Comparison of ENCODE assay signal across 21 cellular contexts in genomic region chr14:61596985-61597384, GRCh38.
DNase-seq lines count a peak whose midpoint lies in the region; ATAC-seq, FAIRE-seq and TF ChIP-seq lines count a peak whose summit lies in the region.
"Had no signal": no experiment of that assay in that cellular context is flagged by ENCODE, and none has a peak within 500 bp of the region (broad histone marks: within the 10 kb centered on the region; RNA-seq: fewer than 3 reads in every experiment).

No MANE protein-coding gene starts in this region.

- no peaks in the 10 kb centered on the region for H4K20me1 ChIP-seq in endothelial cell of umbilical vein (replicated peaks; ENCODE audit: control insufficient read depth, extremely low read depth, insufficient read depth, low read length)
- no peaks in the 10 kb centered on the region for H4K20me1 ChIP-seq in PC-9 (ENCODE audit: insufficient read depth)

- peaks cover 4% of the 10 kb centered on the region for H3K27me3 Mint-ChIP-seq in activated naive CD4-positive, alpha-beta T cell treated with anti-CD3 and anti-CD28 coated beads, Interleukin-2, amount 10 ng/mL, durations not matched to agents 7 days and 5 days
- no peaks in the 10 kb centered on the region for H3K27me3 Mint-ChIP-seq in activated T-helper 1 cell treated with anti-CD3 and anti-CD28 coated beads, Interleukin-12 subunit alpha, Interleukin-12 subunit beta, Interleukin-2, Interleukin-4 antibody, amounts not matched to agents 30 ng/mL and 10 ng/mL and 1 ng/mL, durations not matched to agents 14 hours and 24 hours and 36 hours (ENCODE audit: insufficient read depth)
- H3K27me3 Mint-ChIP-seq: activated CD4-positive, alpha-beta memory T cell treated with anti-CD3 and anti-CD28 coated beads for 36 hours had no signal

- DNase-seq in activated naive CD4-positive, alpha-beta T cell treated with anti-CD3 and anti-CD28 coated beads, Interleukin-2, amount 50 U/mL, for 72 hours (ENCODE audit: low spot score in 2 of 2), result no peak
- DNase-seq in activated naive CD4-positive, alpha-beta T cell treated with anti-CD3 and anti-CD28 coated beads, Interleukin-2, amount 10 ng/mL, durations not matched to agents 7 days and 5 days, result no peak
- no peak for DNase-seq in activated T-helper 1 cell treated with anti-CD3 and anti-CD28 coated beads, Interleukin-12 subunit alpha, Interleukin-12 subunit beta, Interleukin-2, Interleukin-4 antibody, amounts not matched to agents 30 ng/mL and 10 ng/mL and 1 ng/mL, durations not matched to agents 14 hours and 24 hours and 36 hours (ENCODE audit: low spot score)
- peak; percentile 73 for DNase-seq in endothelial cell of umbilical vein (ENCODE audit: low read depth, low spot score)
- no peak for DNase-seq in PC-9
- DNase-seq in NCI-H446 (lab: John Stamatoyannopoulos, UW), result no peak
- DNase-seq in right atrium auricular region (ENCODE audit: low spot score), result no peak
- no peak for DNase-seq in RPMI8226
- DNase-seq: ACHN; activated CD4-positive, alpha-beta memory T cell treated with anti-CD3 and anti-CD28 coated beads for 36 hours; adrenal gland; DMS 273 treated with DMSO at 0.1 percent for 48 hours; NCI-H146; psoas muscle; SW 1271; thyroid gland had no signal

- CTCF ChIA-PET in activated naive CD4-positive, alpha-beta T cell treated with anti-CD3 and anti-CD28 coated beads, Interleukin-2, amount 10 ng/mL, durations not matched to agents 7 days and 5 days (lab: Charles Lee), result interaction anchor here (1.1 kb wide), 1 partner anchor 9 kb away, joined by 3 read pairs; no protein-coding TSS in a partner anchor
- CTCF ChIA-PET in endothelial cell of umbilical vein (lab: Charles Lee) (interaction anchor here (1.2 to 1.4 kb wide), 2 partner anchors 11 to 27 kb away, joined by 3 to 6 read pairs; no protein-coding TSS in a partner anchor), PC-9 (lab: Charles Lee) (no interaction called here)

- H3K27me3 ChIP-seq in endothelial cell of umbilical vein (ENCODE audit: control insufficient read depth in 2 of 2, insufficient read depth in 2 of 2, low read length in 2 of 2) (no peaks in the 10 kb centered on the region), PC-9 (ENCODE audit: insufficient read depth, low read depth) (no peaks in the 10 kb centered on the region), right atrium auricular region (no peaks in the 10 kb centered on the region)
- H3K27me3 ChIP-seq: adrenal gland, hepatocyte, thyroid gland had no signal

- dilution Hi-C loops in endothelial cell of umbilical vein (cut with MboI; ENCODE audit: extremely low pct_ligation_motif_present, low sequenced_read_pairs), result no loop called here

- H3K36me3 Mint-ChIP-seq in activated naive CD4-positive, alpha-beta T cell treated with anti-CD3 and anti-CD28 coated beads, Interleukin-2, amount 50 U/mL, for 72 hours, result peaks cover 0 to 25% of the 10 kb centered on the region in 2 donors
- H3K36me3 Mint-ChIP-seq in activated naive CD4-positive, alpha-beta T cell treated with anti-CD3 and anti-CD28 coated beads, Interleukin-2, amount 10 ng/mL, durations not matched to agents 7 days and 5 days, result no peaks in the 10 kb centered on the region
- peaks cover 6% of the 10 kb centered on the region for H3K36me3 Mint-ChIP-seq in activated T-helper 1 cell treated with anti-CD3 and anti-CD28 coated beads, Interleukin-12 subunit alpha, Interleukin-12 subunit beta, Interleukin-2, Interleukin-4 antibody, amounts not matched to agents 30 ng/mL and 10 ng/mL and 1 ng/mL, durations not matched to agents 14 hours and 24 hours and 36 hours (ENCODE audit: low read depth)

- H3K27ac ChIP-seq in endothelial cell of umbilical vein (ENCODE audit: insufficient read depth, low read depth, low read length), result no peak overlapping the region
- H3K27ac ChIP-seq in PC-9, result no peak overlapping the region
- no peak overlapping the region for H3K27ac ChIP-seq in right atrium auricular region
- H3K27ac ChIP-seq: adrenal gland, C4-2B, hepatocyte, psoas muscle, thyroid gland had no signal

- no peak for ATAC-seq in activated naive CD4-positive, alpha-beta T cell treated with anti-CD3 and anti-CD28 coated beads, Interleukin-2, amount 50 U/mL, for 72 hours
- ATAC-seq: psoas muscle had no signal

- H3K9me1 ChIP-seq in endothelial cell of umbilical vein (replicated peaks; ENCODE audit: control insufficient read depth, extremely low read depth, insufficient read depth, low read length), result no peaks in the 10 kb centered on the region

- H3K4me1 Mint-ChIP-seq in activated naive CD4-positive, alpha-beta T cell treated with anti-CD3 and anti-CD28 coated beads, Interleukin-2, amount 10 ng/mL, durations not matched to agents 7 days and 5 days, result peaks cover 43% of the 10 kb centered on the region
- H3K4me1 Mint-ChIP-seq in activated T-helper 1 cell treated with anti-CD3 and anti-CD28 coated beads, Interleukin-12 subunit alpha, Interleukin-12 subunit beta, Interleukin-2, Interleukin-4 antibody, amounts not matched to agents 30 ng/mL and 10 ng/mL and 1 ng/mL, durations not matched to agents 14 hours and 24 hours and 36 hours (ENCODE audit: low read depth), result peaks cover 73% of the 10 kb centered on the region

- TF ChIP-seq CTCF in endothelial cell of umbilical vein (IDR thresholded peaks at IDR 0.05; ENCODE audit: extremely low read depth in 1 of 2, insufficient read depth in 1 of 2, low read depth in 1 of 2, low read length in 2 of 2), result no peak
- TF ChIP-seq CTCF in PC-9 (conservative IDR thresholded peaks at IDR 0.05), result no peak
- no peak for TF ChIP-seq CTCF in right atrium auricular region (IDR thresholded peaks at IDR 0.05)

- H3K9me2 ChIP-seq in PC-9 (ENCODE audit: insufficient read depth), result no peaks in the 10 kb centered on the region

- H3K9me3 Mint-ChIP-seq in activated naive CD4-positive, alpha-beta T cell treated with anti-CD3 and anti-CD28 coated beads, Interleukin-2, amount 50 U/mL, for 72 hours, result peaks cover 3 to 10% of the 10 kb centered on the region in 2 donors
- no peaks in the 10 kb centered on the region for H3K9me3 Mint-ChIP-seq in activated naive CD4-positive, alpha-beta T cell treated with anti-CD3 and anti-CD28 coated beads, Interleukin-2, amount 10 ng/mL, durations not matched to agents 7 days and 5 days
- peaks cover 5% of the 10 kb centered on the region for H3K9me3 Mint-ChIP-seq in activated T-helper 1 cell treated with anti-CD3 and anti-CD28 coated beads, Interleukin-12 subunit alpha, Interleukin-12 subunit beta, Interleukin-2, Interleukin-4 antibody, amounts not matched to agents 30 ng/mL and 10 ng/mL and 1 ng/mL, durations not matched to agents 14 hours and 24 hours and 36 hours

- H2AFZ ChIP-seq in endothelial cell of umbilical vein (ENCODE audit: low read depth, low read length), result peak overlapping the region; percentile 17
- no peak overlapping the region for H2AFZ ChIP-seq in PC-9
- H2AFZ ChIP-seq: hepatocyte had no signal

- H3K4me1 ChIP-seq in endothelial cell of umbilical vein (ENCODE audit: control insufficient read depth, extremely low read depth, insufficient read depth, low read length) (peaks cover 17% of the 10 kb centered on the region), PC-9 (replicated peaks; ENCODE audit: insufficient read depth) (peaks cover 17% of the 10 kb centered on the region), right atrium auricular region (peaks cover 0 to 20% of the 10 kb centered on the region in 2 donors)

- no peak overlapping the region for H3K4me3 ChIP-seq in endothelial cell of umbilical vein (replicated peaks in 1 of 3; ENCODE audit: insufficient read depth in 1 of 3, low read depth in 1 of 3, low read length in 3 of 3)
- H3K4me3 ChIP-seq in PC-9, result no peak overlapping the region
- no peak overlapping the region for H3K4me3 ChIP-seq in right atrium auricular region
- H3K4me3 ChIP-seq: adrenal gland, hepatocyte, lung, psoas muscle, thyroid gland had no signal

- H3K9me3 ChIP-seq in endothelial cell of umbilical vein (replicated peaks; ENCODE audit: control insufficient read depth, insufficient read depth, low read length) (no peaks in the 10 kb centered on the region), PC-9 (ENCODE audit: insufficient read depth, low read depth) (peaks cover 5% of the 10 kb centered on the region; the same call in 1 of the 2 replicates), right atrium auricular region (no peaks in the 10 kb centered on the region)
- H3K9me3 ChIP-seq: adrenal gland, psoas muscle, thyroid gland had no signal

- H3K36me3 ChIP-seq in endothelial cell of umbilical vein (ENCODE audit: control insufficient read depth in 2 of 2, extremely low read depth in 1 of 2, insufficient read depth in 2 of 2, low read length in 2 of 2) (no peaks in the 10 kb centered on the region), PC-9 (ENCODE audit: low read depth) (no peaks in the 10 kb centered on the region), right atrium auricular region (no peaks in the 10 kb centered on the region)
- H3K36me3 ChIP-seq: adrenal gland, thyroid gland had no signal

- no peak overlapping the region for H3K4me3 Mint-ChIP-seq in activated naive CD4-positive, alpha-beta T cell treated with anti-CD3 and anti-CD28 coated beads, Interleukin-2, amount 10 ng/mL, durations not matched to agents 7 days and 5 days
- H3K4me3 Mint-ChIP-seq in activated T-helper 1 cell treated with anti-CD3 and anti-CD28 coated beads, Interleukin-12 subunit alpha, Interleukin-12 subunit beta, Interleukin-2, Interleukin-4 antibody, amounts not matched to agents 30 ng/mL and 10 ng/mL and 1 ng/mL, durations not matched to agents 14 hours and 24 hours and 36 hours, result no peak overlapping the region
- H3K4me3 Mint-ChIP-seq: activated CD4-positive, alpha-beta memory T cell treated with anti-CD3 and anti-CD28 coated beads for 36 hours; nephron had no signal

- TF ChIP-seq POLR2A in endothelial cell of umbilical vein (IDR thresholded peaks at IDR 0.05; ENCODE audit: low read depth, low read length), result no peak

- H3F3A ChIP-seq in PC-9 (ENCODE audit: insufficient read depth, low read depth), result peaks cover 4% of the 10 kb centered on the region

- POLR2A ChIA-PET in endothelial cell of umbilical vein (lab: Charles Lee), result no interaction called here
- POLR2A ChIA-PET in PC-9 (lab: Charles Lee; ENCODE audit: unreplicated experiment), result no interaction called here

- H3K9ac ChIP-seq in endothelial cell of umbilical vein (replicated peaks; ENCODE audit: extremely low read depth, insufficient read depth, low read length), result no peak overlapping the region

- intact Hi-C loops in activated T-helper 1 cell treated with anti-CD3 and anti-CD28 coated beads, Interleukin-12 subunit alpha, Interleukin-12 subunit beta, Interleukin-2, Interleukin-4 antibody, amounts not matched to agents 30 ng/mL and 10 ng/mL and 1 ng/mL, durations not matched to agents 14 hours and 24 hours and 36 hours (cut with micrococcal nuclease), result loop anchor here (5.0 kb wide), 1 partner anchor 35 kb away; no protein-coding TSS in a partner anchor
- intact Hi-C loops in endothelial cell of umbilical vein (cut with micrococcal nuclease) (loop anchor here (1.0 kb wide), 1 partner anchor 35 kb away; no protein-coding TSS in a partner anchor), PC-9 (cut with micrococcal nuclease; ENCODE audit: unreplicated experiment) (no loop called here)

- no peaks in the 10 kb centered on the region for H3K79me2 ChIP-seq in endothelial cell of umbilical vein (ENCODE audit: control insufficient read depth, insufficient read depth, low read length)
- H3K79me2 ChIP-seq in PC-9 (ENCODE audit: low read depth), result no peaks in the 10 kb centered on the region
- H3K79me2 ChIP-seq: hepatocyte had no signal

- H3K4me2 ChIP-seq in endothelial cell of umbilical vein (ENCODE audit: insufficient read depth, low read length), result no peak overlapping the region
- H3K4me2 ChIP-seq in PC-9, result no peak overlapping the region
- H3K4me2 ChIP-seq: hepatocyte had no signal

- no TSS peak for BruUV-seq in endothelial cell of umbilical vein (replicated peaks; lab: Mats Ljungman, UMichigan)
- no TSS peak for BruUV-seq in PC-9 (replicated peaks; lab: Mats Ljungman, UMichigan)

- peak overlapping the region; percentile 53 to 67 for H3K27ac Mint-ChIP-seq in activated naive CD4-positive, alpha-beta T cell treated with anti-CD3 and anti-CD28 coated beads, Interleukin-2, amount 50 U/mL, for 72 hours
- no peak overlapping the region for H3K27ac Mint-ChIP-seq in activated naive CD4-positive, alpha-beta T cell treated with anti-CD3 and anti-CD28 coated beads, Interleukin-2, amount 10 ng/mL, durations not matched to agents 7 days and 5 days
- peak overlapping the region; percentile 60 for H3K27ac Mint-ChIP-seq in activated T-helper 1 cell treated with anti-CD3 and anti-CD28 coated beads, Interleukin-12 subunit alpha, Interleukin-12 subunit beta, Interleukin-2, Interleukin-4 antibody, amounts not matched to agents 30 ng/mL and 10 ng/mL and 1 ng/mL, durations not matched to agents 14 hours and 24 hours and 36 hours
- H3K27ac Mint-ChIP-seq: activated CD4-positive, alpha-beta memory T cell treated with anti-CD3 and anti-CD28 coated beads for 36 hours; nephron had no signal

- no peak for FAIRE-seq in endothelial cell of umbilical vein (lab: Jason Lieb, UNC)
- FAIRE-seq: islet of Langerhans had no signal
